In the genomic region with DNA sequence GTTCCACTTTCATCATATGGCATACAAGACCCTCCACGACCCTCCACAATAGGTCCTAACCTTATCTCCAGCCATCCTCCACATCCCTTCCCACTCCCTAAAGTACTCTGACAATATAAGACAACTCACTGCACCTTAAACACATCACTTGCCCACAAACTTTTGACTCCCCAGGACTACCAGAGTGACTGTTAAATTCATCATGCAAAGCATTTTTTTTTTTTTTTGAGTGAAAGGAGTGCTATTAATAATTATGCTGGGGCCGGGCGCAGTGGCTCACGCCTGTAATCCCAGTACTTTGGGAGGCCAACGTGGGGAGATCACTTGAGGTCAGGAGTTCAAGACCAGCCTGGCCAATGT, we compare ENCODE assay signal across 19 cellular contexts. TPM values are rescaled to one million over a fixed set of nuclear protein-coding genes. Genes with fewer than 3 reads are reported as not detected.
DNase-seq lines count a peak whose midpoint lies in the region; ATAC-seq, FAIRE-seq and TF ChIP-seq lines count a peak whose summit lies in the region.
"Had no signal": no experiment of that assay in that cellular context is flagged by ENCODE, and none has a peak within 500 bp of the region (broad histone marks: within the 10 kb centered on the region; RNA-seq: fewer than 3 reads in every experiment).

No MANE protein-coding gene starts in this region.

- no peaks in the 10 kb centered on the region for H3K27me3 Mint-ChIP-seq in stimulated activated naive CD8-positive, alpha-beta T cell treated with anti-CD3 and anti-CD28 coated beads, Interleukin-15, Interleukin-2, amounts not matched to agents 100 ng/mL and 50 ng/mL, for 24 hours

- no peak overlapping the region for H3K4me3 ChIP-seq in Peyer's patch
- H3K4me3 ChIP-seq: GM12878, heart left ventricle, SJSA1, testis had no signal

- no peak overlapping the region for H3K4me3 Mint-ChIP-seq in stimulated activated naive CD8-positive, alpha-beta T cell treated with anti-CD3 and anti-CD28 coated beads, Interleukin-15, Interleukin-2, amounts not matched to agents 100 ng/mL and 50 ng/mL, for 24 hours
- H3K4me3 Mint-ChIP-seq: central memory CD8-positive, alpha-beta T cell had no signal

- no peak for FAIRE-seq in GM12892 (lab: Jason Lieb, UNC)
- FAIRE-seq: GM12878 had no signal

- peak overlapping the region; percentile 8 for H3K27ac Mint-ChIP-seq in stimulated activated naive CD8-positive, alpha-beta T cell treated with anti-CD3 and anti-CD28 coated beads, Interleukin-15, Interleukin-2, amounts not matched to agents 100 ng/mL and 50 ng/mL, for 24 hours

- no peak for TF ChIP-seq CTCF in Peyer's patch (IDR thresholded peaks at IDR 0.05)

- no peak for DNase-seq in stimulated activated naive CD8-positive, alpha-beta T cell treated with anti-CD3 and anti-CD28 coated beads, Interleukin-15, Interleukin-2, amounts not matched to agents 100 U/mL and 50 U/mL, for 24 hours
- peak; percentile 42 for DNase-seq in RPMI8226
- no peak for DNase-seq in globus pallidus (ENCODE audit: low spot score)
- DNase-seq in Peyer's patch, result no peak
- no peak for DNase-seq in GM12892 (ENCODE audit: insufficient read length)
- DNase-seq: activated CD4-positive, alpha-beta T cell treated with anti-CD3 and anti-CD28 coated beads for 4 hours; effector CD8-positive, alpha-beta T cell; heart left ventricle; NCI-H1694 treated with DMSO at 0.1 percent for 48 hours; NCI-H345; retina; T-helper 9 cell; testis had no signal

- H3K27ac ChIP-seq in Peyer's patch, result peak overlapping the region in 1 of 4 donors; percentile 64
- H3K27ac ChIP-seq: heart left ventricle, SJSA1, testis had no signal

- no peak for ATAC-seq in stimulated activated naive CD8-positive, alpha-beta T cell treated with anti-CD3 and anti-CD28 coated beads, Interleukin-15, Interleukin-2, amounts not matched to agents 100 U/mL and 50 U/mL, for 24 hours
- ATAC-seq in HG02870 (IDR thresholded peaks at IDR 0.05; ENCODE audit: unreplicated experiment) (peak; percentile 61), HG02798 (IDR thresholded peaks at IDR 0.05; ENCODE audit: poor library complexity, unreplicated experiment) (no peak)
- ATAC-seq: GM12878, heart left ventricle had no signal

- H3K4me1 ChIP-seq in Peyer's patch, result peaks cover 0 to 12% (median 3%) of the 10 kb centered on the region in 4 donors
- H3K4me1 ChIP-seq: heart left ventricle, SJSA1, testis had no signal

- peaks cover under 1% of the 10 kb centered on the region for H3K36me3 Mint-ChIP-seq in stimulated activated naive CD8-positive, alpha-beta T cell treated with anti-CD3 and anti-CD28 coated beads, Interleukin-15, Interleukin-2, amounts not matched to agents 100 ng/mL and 50 ng/mL, for 24 hours (ENCODE audit: low read depth)

- H3K27me3 ChIP-seq in Peyer's patch, result no peaks in the 10 kb centered on the region
- H3K27me3 ChIP-seq: heart left ventricle, SJSA1, testis had no signal

- TF ChIP-seq POLR2A in Peyer's patch (IDR thresholded peaks at IDR 0.05) (no peak), GM12892 (IDR thresholded peaks at IDR 0.05; ENCODE audit: low read depth, low read length) (no peak)

- H3K9me3 Mint-ChIP-seq in stimulated activated naive CD8-positive, alpha-beta T cell treated with anti-CD3 and anti-CD28 coated beads, Interleukin-15, Interleukin-2, amounts not matched to agents 100 ng/mL and 50 ng/mL, for 24 hours, result peaks cover 3% of the 10 kb centered on the region

- H3K9me3 ChIP-seq in Peyer's patch, result peaks cover 0 to 4% (median 0%) of the 10 kb centered on the region in 4 donors
- H3K9me3 ChIP-seq: SJSA1, testis had no signal

- H3K36me3 ChIP-seq in Peyer's patch, result no peaks in the 10 kb centered on the region
- H3K36me3 ChIP-seq: heart left ventricle, SJSA1 had no signal

- peaks cover 35% of the 10 kb centered on the region for H3K4me1 Mint-ChIP-seq in stimulated activated naive CD8-positive, alpha-beta T cell treated with anti-CD3 and anti-CD28 coated beads, Interleukin-15, Interleukin-2, amounts not matched to agents 100 ng/mL and 50 ng/mL, for 24 hours (ENCODE audit: low read depth)
- H3K4me1 Mint-ChIP-seq: central memory CD8-positive, alpha-beta T cell had no signal

RNA-seq across cellular contexts. Expression of a gene that starts 55.8 kb away (rescaled TPM):
- 100 to 1,000 TPM in 1 of 4 donors, 10 to 100 TPM in 3; 18.5 to 128 (median 60.5) TPM for total RNA-seq in Peyer's patch
- 0.78 TPM for polyA plus RNA-seq in GM12892 (2012; ENCODE audit: missing spikeins)

RNA-seq across cellular contexts. Expression of a gene that starts 56.3 kb away (rescaled TPM):
- 10 to 100 TPM in 1 of 4 donors, under 1 TPM in 1, not detected in 2; 0.80 to 10.7 TPM for total RNA-seq in Peyer's patch
- polyA plus RNA-seq in GM12892 (2012; ENCODE audit: missing spikeins), result not detected
- total RNA-seq: GM12878 had no signal
- polyA plus RNA-seq: GM12878 had no signal
